21 cellular contexts compared by ENCODE assay signal in genomic region chr18:23037646-23038045, GRCh38.
"Had no signal": no experiment of that assay in that cellular context is flagged by ENCODE, and none has a peak within 500 bp of the region (broad histone marks: within the 10 kb centered on the region; RNA-seq: fewer than 3 reads in every experiment).

No MANE protein-coding gene starts in this region.

- H3K27me3 Mint-ChIP-seq: stimulated activated naive CD8-positive, alpha-beta T cell treated with anti-CD3 and anti-CD28 coated beads, Interleukin-15, amount 100 ng/mL, for 72 hours had no signal

- H3K27me3 ChIP-seq: hepatocyte, right lobe of liver, spleen, testis, tibial nerve, upper lobe of right lung, vagina had no signal

- H3K27ac Mint-ChIP-seq: dendritic cell treated with granulocyte-macrophage colony-stimulating factor and Interleukin-4, amounts not matched to agents 40 ng/mL and 50 ng/mL, for 4 days; effector memory CD8-positive, alpha-beta T cell; naive B cell; nephron; stimulated activated naive B cell treated with anti-CD40 and anti-IgM and Interleukin-4, amounts not matched to agents 10 μg/mL and 1 μg/mL and 100 μg/mL, for 72 hours; stimulated activated naive CD8-positive, alpha-beta T cell treated with anti-CD3 and anti-CD28 coated beads, Interleukin-15, amount 100 ng/mL, for 72 hours had no signal

- H3K9me3 Mint-ChIP-seq: dendritic cell treated with granulocyte-macrophage colony-stimulating factor and Interleukin-4, amounts not matched to agents 40 ng/mL and 50 ng/mL, for 4 days; effector memory CD8-positive, alpha-beta T cell; nephron; stimulated activated naive B cell treated with anti-CD40 and anti-IgM and Interleukin-4, amounts not matched to agents 10 μg/mL and 1 μg/mL and 100 μg/mL, for 72 hours; stimulated activated naive CD8-positive, alpha-beta T cell treated with anti-CD3 and anti-CD28 coated beads, Interleukin-15, amount 100 ng/mL, for 72 hours had no signal

- H3K9me3 ChIP-seq: psoas muscle, right lobe of liver, spleen, testis, upper lobe of right lung, vagina had no signal

- H3K4me3 ChIP-seq: hepatocyte, psoas muscle, right lobe of liver, spleen, testis, tibial nerve, upper lobe of right lung, vagina had no signal

- H3K4me3 Mint-ChIP-seq: dendritic cell treated with granulocyte-macrophage colony-stimulating factor and Interleukin-4, amounts not matched to agents 40 ng/mL and 50 ng/mL, for 4 days; effector memory CD8-positive, alpha-beta T cell; naive B cell; nephron; stimulated activated naive B cell treated with anti-CD40 and anti-IgM and Interleukin-4, amounts not matched to agents 10 μg/mL and 1 μg/mL and 100 μg/mL, for 72 hours; stimulated activated naive CD8-positive, alpha-beta T cell treated with anti-CD3 and anti-CD28 coated beads, Interleukin-15, amount 100 ng/mL, for 72 hours had no signal

- H3K36me3 Mint-ChIP-seq: naive B cell had no signal

- DNase-seq: effector memory CD8-positive, alpha-beta T cell; foreskin melanocyte; head of caudate nucleus; kidney glomerular epithelial cell; naive B cell; psoas muscle; retina; right lobe of liver; spleen; stimulated activated CD4-positive, alpha-beta T cell treated with anti-CD3 and anti-CD28 coated beads, Interleukin-15, amount 100 ng/mL, for 24 hours; stimulated activated CD4-positive, alpha-beta T cell treated with anti-CD3 and anti-CD28 coated beads, Interleukin-1b, Interleukin-23, amount 100 ng/mL, for 48 hours; stimulated activated CD4-positive, alpha-beta T cell treated with anti-CD3 and anti-CD28 coated beads, Interleukin-4, amount 100 ng/mL, for 4 hours; stimulated activated naive B cell treated with anti-CD40 and anti-IgM and Interleukin-4, amounts not matched to agents 10 μg/mL and 1 μg/mL and 100 μg/mL, for 72 hours; stimulated activated naive CD8-positive, alpha-beta T cell treated with anti-CD3 and anti-CD28 coated beads, Interleukin-15, amount 100 ng/mL, for 72 hours; testis; upper lobe of right lung had no signal

- H3K36me3 ChIP-seq: right lobe of liver, spleen, tibial nerve, upper lobe of right lung, vagina had no signal

- ATAC-seq: effector memory CD8-positive, alpha-beta T cell; psoas muscle; right lobe of liver; stimulated activated naive B cell treated with anti-CD40 and anti-IgM and Interleukin-4, amounts not matched to agents 10 μg/mL and 1 μg/mL and 100 μg/mL, for 72 hours; stimulated activated naive CD8-positive, alpha-beta T cell treated with anti-CD3 and anti-CD28 coated beads, Interleukin-15, amount 100 ng/mL, for 72 hours; upper lobe of right lung had no signal

- H3K27ac ChIP-seq: hepatocyte, psoas muscle, right lobe of liver, spleen, testis, tibial nerve, upper lobe of right lung, vagina had no signal

- H3K4me1 ChIP-seq: psoas muscle, right lobe of liver, spleen, testis, tibial nerve, upper lobe of right lung, vagina had no signal

- H3K4me1 Mint-ChIP-seq: naive B cell; nephron; stimulated activated naive B cell treated with anti-CD40 and anti-IgM and Interleukin-4, amounts not matched to agents 10 μg/mL and 1 μg/mL and 100 μg/mL, for 72 hours; stimulated activated naive CD8-positive, alpha-beta T cell treated with anti-CD3 and anti-CD28 coated beads, Interleukin-15, amount 100 ng/mL, for 72 hours had no signal
